ENCODE assay signal across 24 cellular contexts in the genomic region with DNA sequence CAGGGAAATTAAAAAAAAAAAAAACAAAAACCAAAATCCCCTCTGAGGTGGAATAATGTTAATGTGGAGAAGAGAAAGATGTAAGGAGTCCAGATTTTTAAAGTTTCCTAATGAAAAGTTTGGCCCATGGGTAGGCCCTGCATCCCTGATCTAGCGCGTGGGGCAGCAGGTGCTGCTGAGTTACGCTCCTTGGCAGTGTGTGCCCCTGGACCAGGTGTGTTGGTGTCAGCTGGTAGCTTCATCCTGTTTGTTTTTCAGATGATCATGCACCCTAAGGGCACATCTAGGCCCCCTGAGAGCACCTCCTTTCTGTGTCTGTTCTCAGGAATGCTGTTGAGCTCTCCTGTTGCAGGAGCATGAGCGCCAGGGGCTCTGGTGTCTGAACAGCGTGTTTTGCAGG.
"Had no signal": no experiment of that assay in that cellular context is flagged by ENCODE, and none has a peak within 500 bp of the region (broad histone marks: within the 10 kb centered on the region; RNA-seq: fewer than 3 reads in every experiment).

No MANE protein-coding gene starts in this region.

- H3K27ac Mint-ChIP-seq: activated CD4-positive, alpha-beta memory T cell treated with anti-CD3 and anti-CD28 coated beads, Interleukin-2, amount 10 ng/mL, durations not matched to agents 7 days and 5 days; activated naive CD4-positive, alpha-beta T cell treated with anti-CD3 and anti-CD28 coated beads, Interleukin-2, amount 10 ng/mL, durations not matched to agents 7 days and 5 days; type B pancreatic cell had no signal

- H3K27me3 Mint-ChIP-seq: activated CD4-positive, alpha-beta memory T cell treated with anti-CD3 and anti-CD28 coated beads, Interleukin-2, amount 10 ng/mL, durations not matched to agents 7 days and 5 days; activated naive CD4-positive, alpha-beta T cell treated with anti-CD3 and anti-CD28 coated beads, Interleukin-2, amount 10 ng/mL, durations not matched to agents 7 days and 5 days; activated T-cell treated with anti-CD3 and anti-CD28 coated beads, Interleukin-2, amount 50 U/mL, for 24 hours; naive thymus-derived CD4-positive, alpha-beta T cell; type B pancreatic cell had no signal

- FAIRE-seq: frontal cortex had no signal

- H3K4me3 Mint-ChIP-seq: activated CD4-positive, alpha-beta memory T cell treated with anti-CD3 and anti-CD28 coated beads, Interleukin-2, amount 10 ng/mL, durations not matched to agents 7 days and 5 days; activated naive CD4-positive, alpha-beta T cell treated with anti-CD3 and anti-CD28 coated beads, Interleukin-2, amount 10 ng/mL, durations not matched to agents 7 days and 5 days; activated T-cell treated with anti-CD3 and anti-CD28 coated beads, Interleukin-2, amount 50 U/mL, for 24 hours; type B pancreatic cell had no signal

- H3K9me3 Mint-ChIP-seq: activated CD4-positive, alpha-beta memory T cell treated with anti-CD3 and anti-CD28 coated beads, Interleukin-2, amount 10 ng/mL, durations not matched to agents 7 days and 5 days; activated naive CD4-positive, alpha-beta T cell treated with anti-CD3 and anti-CD28 coated beads, Interleukin-2, amount 10 ng/mL, durations not matched to agents 7 days and 5 days; activated T-cell treated with anti-CD3 and anti-CD28 coated beads, Interleukin-2, amount 50 U/mL, for 24 hours; type B pancreatic cell had no signal

- H3K27me3 ChIP-seq: ascending aorta, brain microvascular endothelial cell, esophagus muscularis mucosa, ovary, vagina had no signal

- H3K27ac ChIP-seq: ascending aorta, brain microvascular endothelial cell, esophagus muscularis mucosa, ovary, prostate gland, thoracic aorta, vagina had no signal

- ATAC-seq: left cardiac atrium had no signal

- DNase-seq: activated CD4-positive, alpha-beta memory T cell treated with anti-CD3 and anti-CD28 coated beads, Interleukin-2, amount 10 ng/mL, durations not matched to agents 7 days and 5 days; activated CD4-positive, alpha-beta T cell treated with anti-CD3 and anti-CD28 coated beads for 48 hours; activated effector memory CD4-positive, alpha-beta T cell treated with Interleukin-2 at 50 U/mL for 16 hours; activated naive CD4-positive, alpha-beta T cell treated with anti-CD3 and anti-CD28 coated beads, Interleukin-2, amount 10 ng/mL, durations not matched to agents 7 days and 5 days; activated T-cell treated with anti-CD3 and anti-CD28 coated beads, Interleukin-2, amount 50 U/mL, for 24 hours; brain microvascular endothelial cell; caudate nucleus; dermis blood vessel endothelial cell; effector CD8-positive, alpha-beta T cell; hippocampal formation; left cardiac atrium; mesendoderm; naive thymus-derived CD4-positive, alpha-beta T cell; ovary; stimulated activated CD4-positive, alpha-beta T cell treated with anti-CD3 and anti-CD28 coated beads, Interleukin-2, amount 100 ng/mL, for 48 hours; stimulated activated CD8-positive, alpha-beta memory T cell treated with anti-CD3 and anti-CD28 coated beads, Interleukin-4, amount 100 ng/mL, for 48 hours; stimulated activated naive CD4-positive, alpha-beta T cell treated with Interleukin-2 at 50 U/mL for 16 hours had no signal

- H3K9me3 ChIP-seq: ascending aorta, esophagus muscularis mucosa, ovary, prostate gland, thoracic aorta, vagina had no signal

- H3K4me3 ChIP-seq: ascending aorta, esophagus muscularis mucosa, ovary, prostate gland, thoracic aorta, vagina had no signal
